In the genomic region with DNA sequence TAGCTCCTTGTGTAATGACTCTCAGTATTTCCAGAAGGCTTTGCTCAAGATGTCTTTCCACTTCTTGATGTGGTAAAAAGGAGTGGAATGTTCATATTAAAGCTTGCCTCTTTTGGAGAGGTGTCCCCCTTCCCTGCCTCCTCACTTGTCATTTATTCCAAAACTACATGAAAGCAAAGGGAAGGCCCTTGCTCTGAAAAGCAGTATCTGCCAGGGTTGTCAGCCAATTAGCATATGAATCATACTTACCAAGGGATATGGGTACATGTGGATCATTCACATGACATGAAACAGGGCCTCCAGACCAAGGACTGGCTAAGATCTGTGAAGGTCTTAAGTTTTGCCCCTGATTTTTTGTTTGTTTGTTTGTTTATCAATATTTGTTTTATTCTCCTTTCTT, we compare ENCODE assay signal across 1 cellular context.
TF ChIP-seq lines count a peak whose summit lies in the region.

No MANE protein-coding gene starts in this region.

TF ChIP-seq in H1, 55 proteins besides CTCF, POLR2A, EP300 and RAD21 (continued from another document):
- TF ChIP-seq CEBPB (IDR thresholded peaks at IDR 0.05; ENCODE audit: low read depth, low read length): no peak
- no peak for TF ChIP-seq BRCA1 (IDR thresholded peaks at IDR 0.05; ENCODE audit: low read depth, low read length)
- no peak for TF ChIP-seq CHD7 (IDR thresholded peaks at IDR 0.05; ENCODE audit: insufficient replicate concordance, low read length)
- no peak for TF ChIP-seq CREB1 (IDR thresholded peaks at IDR 0.05)
- TF ChIP-seq NANOG (IDR thresholded peaks at IDR 0.05; ENCODE audit: insufficient read depth, low read depth, low read length, poor library complexity, severe bottlenecking): no peak
- no peak for TF ChIP-seq RNF2 (IDR thresholded peaks at IDR 0.05; ENCODE audit: borderline replicate concordance, low read depth, low read length, missing control alignments, poor library complexity, severe bottlenecking)
- TF ChIP-seq, protein P1, sequence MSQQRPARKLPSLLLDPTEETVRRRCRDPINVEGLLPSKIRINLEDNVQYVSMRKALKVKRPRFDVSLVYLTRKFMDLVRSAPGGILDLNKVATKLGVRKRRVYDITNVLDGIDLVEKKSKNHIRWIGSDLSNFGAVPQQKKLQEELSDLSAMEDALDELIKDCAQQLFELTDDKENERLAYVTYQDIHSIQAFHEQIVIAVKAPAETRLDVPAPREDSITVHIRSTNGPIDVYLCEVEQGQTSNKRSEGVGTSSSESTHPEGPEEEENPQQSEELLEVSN (IDR thresholded peaks at IDR 0.05): no peak
- TF ChIP-seq KDM5A (IDR thresholded peaks at IDR 0.05; ENCODE audit: low read length): no peak
